In the genomic region with DNA sequence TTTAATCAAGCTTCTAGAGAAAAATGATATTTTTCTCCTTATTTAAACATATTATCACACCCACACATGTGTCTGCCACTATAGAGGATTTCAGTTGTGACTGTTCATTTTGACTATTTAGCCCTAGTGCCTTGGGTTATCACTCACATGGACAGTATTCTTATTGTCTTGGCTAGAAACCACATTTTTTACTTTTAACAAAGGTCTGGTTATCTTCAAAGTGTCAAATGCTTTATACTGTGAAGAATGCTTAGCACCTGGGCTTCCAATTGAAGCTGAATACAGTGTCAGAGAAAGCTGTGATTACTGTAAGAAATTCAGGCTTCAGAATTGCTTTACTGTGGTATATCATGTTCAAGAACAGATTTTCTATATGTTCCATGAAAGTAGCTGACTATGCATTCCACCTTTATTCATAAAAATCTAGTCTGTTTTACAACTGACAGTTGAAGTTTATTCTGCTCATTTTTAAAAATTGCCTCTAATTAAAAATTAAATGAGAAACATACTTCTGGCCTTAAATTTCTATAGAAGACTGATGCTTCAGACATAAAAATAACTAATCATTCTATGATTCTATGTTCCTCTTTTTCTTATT, we compare ENCODE assay signal across 17 cellular contexts.
DNase-seq lines count a peak whose midpoint lies in the region; ATAC-seq, FAIRE-seq and TF ChIP-seq lines count a peak whose summit lies in the region.
"Had no signal": no experiment of that assay in that cellular context is flagged by ENCODE, and none has a peak within 500 bp of the region (broad histone marks: within the 10 kb centered on the region; RNA-seq: fewer than 3 reads in every experiment).

No MANE protein-coding gene starts in this region.

- H3K9ac ChIP-seq in H1 (replicated peaks in 1 of 4; ENCODE audit: extremely low read depth in 1 of 4, low read depth in 3 of 4, low read length in 3 of 4), result no peak overlapping the region
- no peak overlapping the region for H3K9ac ChIP-seq in mesendoderm (ENCODE audit: low read length)
- H3K9ac ChIP-seq in smooth muscle cell (ENCODE audit: low read depth), result no peak overlapping the region
- H3K9ac ChIP-seq: BLaER1 treated with 17β-estradiol and CSF1 and Interleukin-3, amounts not matched to agents 10 nM and 100 nM had no signal

- TF ChIP-seq POLR2A in H1 (IDR thresholded peaks at IDR 0.05; ENCODE audit: control extremely low read depth in 1 of 2, low read depth in 2 of 2, low read length in 2 of 2), result no peak

- 0 out of 2 replicates have a peak overlapping the region, but pooled peaks have one; percentile 19 for H2AFZ ChIP-seq in H1 (ENCODE audit: low read length)
- H2AFZ ChIP-seq in smooth muscle cell (ENCODE audit: low read depth), result peak overlapping the region; percentile 9

- H3K79me2 ChIP-seq in H1 (ENCODE audit: control insufficient read depth in 1 of 2, insufficient read depth in 2 of 2, low read length in 2 of 2) (no peaks in the 10 kb centered on the region), mesendoderm (ENCODE audit: control insufficient read depth, insufficient read depth, low read length) (no peaks in the 10 kb centered on the region), smooth muscle cell (ENCODE audit: low read depth) (no peaks in the 10 kb centered on the region)

- H3K56ac ChIP-seq in H1 (replicated peaks; ENCODE audit: insufficient read length, low read depth, low read length) (no peak overlapping the region), mesendoderm (ENCODE audit: low read length) (no peak overlapping the region)

- H3K23me2 ChIP-seq in H1 (ENCODE audit: low read depth, low read length), result no peaks in the 10 kb centered on the region

- H3K23ac ChIP-seq in H1 (ENCODE audit: insufficient read length), result no peak overlapping the region
- no peak overlapping the region for H3K23ac ChIP-seq in mesendoderm (ENCODE audit: low read length)

- H2BK120ac ChIP-seq in H1 (replicated peaks; ENCODE audit: low read depth, low read length) (no peak overlapping the region), mesendoderm (ENCODE audit: low read depth, low read length) (no peak overlapping the region)

- POLR2A ChIA-PET in H1 (lab: Charles Lee; ENCODE audit: partially characterized antibody), result no interaction called here

- H4K8ac ChIP-seq in H1 (ENCODE audit: extremely low read depth, insufficient read depth, low read length) (no peak overlapping the region), mesendoderm (ENCODE audit: low read depth, low read length) (no peak overlapping the region)

- TF ChIP-seq CTCF in H1 (IDR thresholded peaks at IDR 0.05; ENCODE audit: control extremely low read depth in 1 of 3, insufficient read depth in 1 of 3, low read depth in 1 of 3, low read length in 3 of 3) (no peak), smooth muscle cell (IDR thresholded peaks at IDR 0.05; ENCODE audit: borderline replicate concordance, insufficient read depth, poor library complexity, severe bottlenecking) (no peak)

- H3K79me1 ChIP-seq in H1 (ENCODE audit: low read depth, low read length), result no peaks in the 10 kb centered on the region
- no peaks in the 10 kb centered on the region for H3K79me1 ChIP-seq in mesendoderm (ENCODE audit: low read length)

- no peak overlapping the region for H3K4ac ChIP-seq in H1 (replicated peaks; ENCODE audit: insufficient read length, low read depth, low read length)
- no peak overlapping the region for H3K4ac ChIP-seq in mesendoderm (ENCODE audit: low read depth, low read length)

- no peaks in the 10 kb centered on the region for H3K36me3 ChIP-seq in H1 (ENCODE audit: control insufficient read depth in 2 of 4, insufficient read depth in 4 of 4, low read length in 3 of 4)
- H3K36me3 ChIP-seq in mesendoderm (ENCODE audit: control insufficient read depth, insufficient read depth, low read length), result no peaks in the 10 kb centered on the region
- H3K36me3 ChIP-seq in smooth muscle cell (ENCODE audit: low read depth), result no peaks in the 10 kb centered on the region
- H3K36me3 ChIP-seq: BLaER1 treated with 17β-estradiol and CSF1 and Interleukin-3, amounts not matched to agents 10 nM and 100 nM; HAP-1 had no signal

- H3K9me3 ChIP-seq in H1 (ENCODE audit: insufficient read depth in 2 of 2, low read depth in 1 of 2, low read length in 1 of 2) (no peaks in the 10 kb centered on the region), smooth muscle cell (replicated peaks; ENCODE audit: low read depth) (no peaks in the 10 kb centered on the region)
- H3K9me3 ChIP-seq: BLaER1 treated with 17β-estradiol and CSF1 and Interleukin-3, amounts not matched to agents 10 nM and 100 nM; HAP-1 had no signal

- H3K4me1 ChIP-seq in H1 (replicated peaks in 1 of 4; ENCODE audit: control insufficient read depth in 3 of 4, insufficient read depth in 4 of 4, low read length in 3 of 4) (peaks cover 0 to 8% (median 4%) of the 10 kb centered on the region in 4 experiments; a peak in 3 of 7 replicates), mesendoderm (ENCODE audit: control insufficient read depth, low read depth, low read length) (no peaks in the 10 kb centered on the region), smooth muscle cell (ENCODE audit: low read depth) (peaks cover under 1% of the 10 kb centered on the region)

- DNase-seq in NOMO-1 treated with DMSO at 0.1 percent for 48 hours (lab: John Stamatoyannopoulos, UW; ENCODE audit: unreplicated experiment) (peak; percentile 19), NOMO-1 treated with dmso at 0.1 percent for 144 hours (lab: John Stamatoyannopoulos, UW; ENCODE audit: unreplicated experiment) (no peak), H1 (ENCODE audit: low read depth in 1 of 2, low spot score in 2 of 2) (no peak), mesendoderm (peak; percentile 70), smooth muscle cell (lab: John Stamatoyannopoulos, UW; ENCODE audit: unreplicated experiment) (no peak), NCI-H69 (lab: John Stamatoyannopoulos, UW) (no peak)
- DNase-seq: 8988T; ACHN; CD4-positive, alpha-beta T cell; DND-41; GDM1; GOT3 had no signal

- no peak overlapping the region for H3K18ac ChIP-seq in H1 (ENCODE audit: extremely low read depth, low read length)
- H3K18ac ChIP-seq in mesendoderm (ENCODE audit: low read length), result no peak overlapping the region

- no peak for FAIRE-seq in H1 (lab: Jason Lieb, UNC)
- FAIRE-seq: D721Med, GM12892 had no signal

- no peak overlapping the region for H4K91ac ChIP-seq in H1 (replicated peaks; ENCODE audit: insufficient read length, low read length)

- no peak overlapping the region for H2BK12ac ChIP-seq in H1 (ENCODE audit: low read depth, low read length)

- H4K20me1 ChIP-seq in H1 (replicated peaks in 1 of 2; ENCODE audit: control insufficient read depth in 1 of 2, insufficient read depth in 2 of 2, low read length in 2 of 2) (no peaks in the 10 kb centered on the region), smooth muscle cell (ENCODE audit: low read depth) (no peaks in the 10 kb centered on the region)
- H4K20me1 ChIP-seq: BLaER1 treated with 17β-estradiol and CSF1 and Interleukin-3, amounts not matched to agents 10 nM and 100 nM had no signal

- no peak for TF ChIP-seq RAD21 in H1 (IDR thresholded peaks at IDR 0.05 in 1 of 2, conservative IDR thresholded peaks at IDR 0.05 in 1 of 2; ENCODE audit: low read depth in 2 of 2, low read length in 2 of 2)

- H2AK5ac ChIP-seq in H1 (ENCODE audit: low read depth, low read length) (no peak overlapping the region), mesendoderm (ENCODE audit: low read length) (no peak overlapping the region)

- no peak for ATAC-seq in GM21360 (IDR thresholded peaks at IDR 0.05; ENCODE audit: unreplicated experiment)

- H2BK5ac ChIP-seq in H1 (ENCODE audit: low read depth, low read length) (no peak overlapping the region), mesendoderm (ENCODE audit: low read length) (no peak overlapping the region)

- H3K27me3 ChIP-seq in H1 (replicated peaks in 1 of 4; ENCODE audit: control insufficient read depth in 3 of 4, extremely low read depth in 1 of 4, insufficient read depth in 3 of 4, low read length in 3 of 4) (no peaks in the 10 kb centered on the region), mesendoderm (ENCODE audit: insufficient read depth, low read length, poor library complexity) (no peaks in the 10 kb centered on the region), smooth muscle cell (ENCODE audit: low read depth) (no peaks in the 10 kb centered on the region)
- H3K27me3 ChIP-seq: BLaER1 treated with 17β-estradiol and CSF1 and Interleukin-3, amounts not matched to agents 10 nM and 100 nM had no signal

- CTCF ChIA-PET in H1 (lab: Charles Lee; ENCODE audit: partially characterized antibody), result no interaction called here

- no peak overlapping the region for H3K14ac ChIP-seq in H1 (ENCODE audit: insufficient read length)

- H3F3A ChIP-seq in smooth muscle cell (ENCODE audit: low read depth), result no peaks in the 10 kb centered on the region

- H2BK20ac ChIP-seq in H1 (ENCODE audit: low read length), result no peak overlapping the region

- H3K27ac ChIP-seq in H1 (ENCODE audit: low read depth, low read length) (no peak overlapping the region), mesendoderm (ENCODE audit: low read depth, low read length) (no peak overlapping the region), smooth muscle cell (ENCODE audit: low read depth) (no peak overlapping the region)
- H3K27ac ChIP-seq: BLaER1 treated with 17β-estradiol and CSF1 and Interleukin-3, amounts not matched to agents 10 nM and 100 nM had no signal

- no peak overlapping the region for H2BK15ac ChIP-seq in H1 (ENCODE audit: low read length)
- H2BK15ac ChIP-seq in mesendoderm (replicated peaks; ENCODE audit: low read depth), result no peak overlapping the region

- TF ChIP-seq EP300 in H1 (IDR thresholded peaks at IDR 0.05; ENCODE audit: borderline replicate concordance in 1 of 2, low read depth in 2 of 2, low read length in 2 of 2), result no peak

- H3K4me3 ChIP-seq in H1 (ENCODE audit: extremely low read depth in 1 of 4, insufficient read depth in 2 of 4, low read depth in 3 of 4, low read length in 4 of 4), result no peak overlapping the region
- H3K4me3 ChIP-seq in mesendoderm (ENCODE audit: low read length), result no peak overlapping the region
- no peak overlapping the region for H3K4me3 ChIP-seq in smooth muscle cell
- H3K4me3 ChIP-seq: BLaER1 treated with 17β-estradiol and CSF1 and Interleukin-3, amounts not matched to agents 10 nM and 100 nM; HAP-1 had no signal

- H4K5ac ChIP-seq in H1 (ENCODE audit: insufficient read length, low read depth, low read length) (no peak overlapping the region), mesendoderm (ENCODE audit: low read length) (no peak overlapping the region)

- no peak overlapping the region for H3K4me2 ChIP-seq in H1 (ENCODE audit: insufficient read depth in 1 of 2, low read depth in 2 of 2, low read length in 2 of 2)
- H3K4me2 ChIP-seq in mesendoderm (ENCODE audit: low read length), result no peak overlapping the region
- H3K4me2 ChIP-seq in smooth muscle cell, result no peak overlapping the region
- H3K4me2 ChIP-seq: BLaER1 treated with 17β-estradiol and CSF1 and Interleukin-3, amounts not matched to agents 10 nM and 100 nM had no signal

TF ChIP-seq in H1, 55 proteins besides CTCF, POLR2A, EP300 and RAD21 (continues in another document):
- TF ChIP-seq RBBP5 (IDR thresholded peaks at IDR 0.05; ENCODE audit: borderline replicate concordance, low read depth, low read length) (no peak), JUN (IDR thresholded peaks at IDR 0.05; ENCODE audit: low read depth, low read length) (no peak), CTBP2 (IDR thresholded peaks at IDR 0.05; ENCODE audit: borderline replicate concordance, insufficient read depth, insufficient read length, low read length) (no peak), HDAC6 (IDR thresholded peaks at IDR 0.05; ENCODE audit: low read depth, low read length) (no peak)

Comparison
In these comparisons a context has a peak if more than half of its experiments do, and no peak if none do; other contexts are left out.
1. DNase-seq: peak in NOMO-1 treated with DMSO at 0.1 percent for 48 hours (single experiment) and mesendoderm (single experiment); none in NOMO-1 treated with dmso at 0.1 percent for 144 hours (single experiment), H1 (0 of 2), smooth muscle cell (single experiment) and NCI-H69 (single experiment).